Comparison of ENCODE assay signal across 23 cellular contexts in genomic region chr15:57158997-57159668, GRCh38.
DNase-seq lines count a peak whose midpoint lies in the region; ATAC-seq and TF ChIP-seq lines count a peak whose summit lies in the region.
"Had no signal": no experiment of that assay in that cellular context is flagged by ENCODE, and none has a peak within 500 bp of the region (broad histone marks: within the 10 kb centered on the region; RNA-seq: fewer than 3 reads in every experiment).

No MANE protein-coding gene starts in this region.

- DNase-seq in NCI-H146 (lab: John Stamatoyannopoulos, UW) = peak; percentile 23
- no peak for DNase-seq in NCI-H146 treated with DMSO at 0.1 percent for 48 hours (lab: John Stamatoyannopoulos, UW; ENCODE audit: unreplicated experiment)
- DNase-seq in LNCaP clone FGC (ENCODE audit: low read depth) = peak; percentile 35
- DNase-seq in WTC11 (ENCODE audit: low spot score) = no peak
- peak; percentile 54 for DNase-seq in pons (ENCODE audit: low spot score)
- no peak for DNase-seq in CD8-positive, alpha-beta T cell
- DNase-seq: activated CD4-positive, alpha-beta T cell treated with anti-CD3 and anti-CD28 coated beads for 1 hour; activated CD8-positive, alpha-beta T cell treated with anti-CD3 and anti-CD28 coated beads, Interleukin-2, amount 10 ng/mL, durations not matched to agents 7 days and 5 days; activated T-cell treated with anti-CD3 and anti-CD28 coated beads, Interleukin-2, amount 50 U/mL, for 1 hour; Calu3; colonic mucosa; Kasumi-1; left cardiac atrium; naive B cell; NCI-H510A treated with DMSO at 0.1 percent for 48 hours; right lobe of liver; stimulated activated CD8-positive, alpha-beta memory T cell treated with anti-CD3 and anti-CD28 coated beads, Interleukin-4, amount 100 ng/mL, for 48 hours; upper lobe of left lung had no signal

- TF ChIP-seq CTCF in LNCaP clone FGC (IDR thresholded peaks at IDR 0.05; ENCODE audit: control insufficient read depth, extremely low read depth, insufficient read depth) (no peak), WTC11 (IDR thresholded peaks at IDR 0.05) (no peak)
- no peak for TF ChIP-seq CTCF in CD8-positive, alpha-beta T cell (IDR thresholded peaks at IDR 0.05)

- H3K4me1 Mint-ChIP-seq in WTC11 = peaks cover 28% of the 10 kb centered on the region
- H3K4me1 Mint-ChIP-seq in CD8-positive, alpha-beta T cell (ENCODE audit: low read depth) = peaks cover under 1% of the 10 kb centered on the region

- H3K27me3 Mint-ChIP-seq in WTC11 (ENCODE audit: low read depth) = no peaks in the 10 kb centered on the region
- no peaks in the 10 kb centered on the region for H3K27me3 Mint-ChIP-seq in CD8-positive, alpha-beta T cell (ENCODE audit: low read depth)
- H3K27me3 Mint-ChIP-seq: memory B cell, naive B cell had no signal

- H3K4me1 ChIP-seq in CD8-positive, alpha-beta T cell (ENCODE audit: insufficient read depth, low read length) = no peaks in the 10 kb centered on the region
- H3K4me1 ChIP-seq: colonic mucosa had no signal

- no peak for ATAC-seq in WTC11
- no peak for ATAC-seq in HG02885 (IDR thresholded peaks at IDR 0.05; ENCODE audit: poor library complexity, unreplicated experiment)
- no peak for ATAC-seq in CD8-positive, alpha-beta T cell
- no peak for ATAC-seq in GM19452 (IDR thresholded peaks at IDR 0.05; ENCODE audit: unreplicated experiment)
- ATAC-seq: activated CD8-positive, alpha-beta T cell treated with anti-CD3 and anti-CD28 coated beads, Interleukin-2, amount 10 ng/mL, durations not matched to agents 7 days and 5 days; HCT116 had no signal

- H3K4me3 Mint-ChIP-seq in WTC11 = no peak overlapping the region
- H3K4me3 Mint-ChIP-seq in CD8-positive, alpha-beta T cell = no peak overlapping the region
- H3K4me3 Mint-ChIP-seq: activated CD8-positive, alpha-beta T cell treated with anti-CD3 and anti-CD28 coated beads, Interleukin-2, amount 10 ng/mL, durations not matched to agents 7 days and 5 days; memory B cell; naive B cell had no signal

- intact Hi-C loops in CD8-positive, alpha-beta T cell (cut with DNase I, micrococcal nuclease) = no loop called here

- CTCF ChIA-PET in WTC11 (lab: Charles Lee) = interaction anchor here (0.9 to 1.0 kb wide), 2 partner anchors 12 to 147 kb away, joined by 3 to 5 read pairs; no protein-coding TSS in a partner anchor
- CTCF ChIA-PET in CD8-positive, alpha-beta T cell (lab: Charles Lee) = interaction anchor here (1.5 kb wide), 1 partner anchor 13 kb away, joined by 4 read pairs; no protein-coding TSS in a partner anchor

- no peak overlapping the region for H3K27ac ChIP-seq in CD8-positive, alpha-beta T cell (ENCODE audit: low read depth, low read length)
- H3K27ac ChIP-seq: BLaER1 treated with 17β-estradiol and CSF1 and Interleukin-3, amounts not matched to agents 10 nM and 100 nM; colonic mucosa; right lobe of liver; upper lobe of left lung had no signal

- POLR2A ChIA-PET in WTC11 (lab: Charles Lee) = interaction anchor here (1.0 kb wide), 1 partner anchor 40 kb away, joined by 3 read pairs; no protein-coding TSS in a partner anchor
- POLR2A ChIA-PET in CD8-positive, alpha-beta T cell (lab: Charles Lee) = interaction anchor here (0.6 kb wide), 1 partner anchor 345 kb away, joined by 3 read pairs; no protein-coding TSS in a partner anchor

- no peaks in the 10 kb centered on the region for H3K27me3 ChIP-seq in CD8-positive, alpha-beta T cell (ENCODE audit: insufficient read depth, low read length)
- H3K27me3 ChIP-seq: BLaER1 treated with 17β-estradiol and CSF1 and Interleukin-3, amounts not matched to agents 10 nM and 100 nM; colonic mucosa; right lobe of liver; upper lobe of left lung had no signal

- no peak overlapping the region for H3K4me3 ChIP-seq in LNCaP clone FGC (ENCODE audit: low read depth, low read length)
- H3K4me3 ChIP-seq in CD8-positive, alpha-beta T cell (ENCODE audit: low read depth, low read length) = no peak overlapping the region
- H3K4me3 ChIP-seq: BLaER1 treated with 17β-estradiol and CSF1 and Interleukin-3, amounts not matched to agents 10 nM and 100 nM; colonic mucosa; right lobe of liver; upper lobe of left lung had no signal

- no peaks in the 10 kb centered on the region for H3K9me3 ChIP-seq in CD8-positive, alpha-beta T cell (ENCODE audit: low read length)
- H3K9me3 ChIP-seq: colonic mucosa, right lobe of liver, upper lobe of left lung had no signal

- no peaks in the 10 kb centered on the region for H3K9me3 Mint-ChIP-seq in WTC11
- H3K9me3 Mint-ChIP-seq in CD8-positive, alpha-beta T cell = no peaks in the 10 kb centered on the region
- H3K9me3 Mint-ChIP-seq: memory B cell had no signal

- peak overlapping the region; percentile 12; the same call in 1 of the 2 replicates for H3K27ac Mint-ChIP-seq in WTC11
- no peak overlapping the region for H3K27ac Mint-ChIP-seq in CD8-positive, alpha-beta T cell
- H3K27ac Mint-ChIP-seq: activated CD8-positive, alpha-beta T cell treated with anti-CD3 and anti-CD28 coated beads, Interleukin-2, amount 10 ng/mL, durations not matched to agents 7 days and 5 days; memory B cell had no signal

- H3K36me3 Mint-ChIP-seq in WTC11 = no peaks in the 10 kb centered on the region; the same call in 1 of the 2 replicates
- peaks cover 20% of the 10 kb centered on the region for H3K36me3 Mint-ChIP-seq in CD8-positive, alpha-beta T cell

- H3K36me3 ChIP-seq in CD8-positive, alpha-beta T cell (ENCODE audit: insufficient read depth, low read length) = no peaks in the 10 kb centered on the region
- H3K36me3 ChIP-seq: colonic mucosa, right lobe of liver, upper lobe of left lung had no signal

TF ChIP-seq in WTC11, 78 proteins besides CTCF, POLR2A, EP300 and RAD21 (continues in another document):
- TF ChIP-seq E2F5 (CRISPR knock-in tag; IDR thresholded peaks at IDR 0.05) = no peak
- no peak for TF ChIP-seq JAZF1 (CRISPR knock-in tag; IDR thresholded peaks at IDR 0.05)
- no peak for TF ChIP-seq ESRRA (CRISPR knock-in tag; IDR thresholded peaks at IDR 0.05; ENCODE audit: borderline replicate concordance)
- no peak for TF ChIP-seq ARID4B (CRISPR knock-in tag; IDR thresholded peaks at IDR 0.05; ENCODE audit: borderline replicate concordance)
- TF ChIP-seq STAT6 (CRISPR knock-in tag; conservative IDR thresholded peaks at IDR 0.05; ENCODE audit: low read depth) = no peak
- TF ChIP-seq TCF7 (CRISPR knock-in tag; IDR thresholded peaks at IDR 0.05; ENCODE audit: low read depth) = no peak
- TF ChIP-seq ZNF416 (CRISPR knock-in tag; IDR thresholded peaks at IDR 0.05) = no peak
- no peak for TF ChIP-seq CBFB (CRISPR knock-in tag; IDR thresholded peaks at IDR 0.05; ENCODE audit: low read depth)
- no peak for TF ChIP-seq KAT7 (CRISPR knock-in tag; IDR thresholded peaks at IDR 0.05; ENCODE audit: borderline replicate concordance)

Comparison
In these comparisons a context has a peak if more than half of its experiments do, and no peak if none do; other contexts are left out.
1. DNase-seq: peak in NCI-H146 (single experiment), LNCaP clone FGC (single experiment) and pons (single experiment); none in NCI-H146 treated with DMSO at 0.1 percent for 48 hours (single experiment), WTC11 (single experiment) and CD8-positive, alpha-beta T cell (0 of 7).